Comparison of ENCODE assay signal across 21 cellular contexts in genomic region chr3:172086071-172086470, GRCh38. TPM values are rescaled to one million over a fixed set of nuclear protein-coding genes. Genes with fewer than 3 reads are reported as not detected.
DNase-seq lines count a peak whose midpoint lies in the region; ATAC-seq, FAIRE-seq and TF ChIP-seq lines count a peak whose summit lies in the region.
"Had no signal": no experiment of that assay in that cellular context is flagged by ENCODE, and none has a peak within 500 bp of the region (broad histone marks: within the 10 kb centered on the region; RNA-seq: fewer than 3 reads in every experiment).

No MANE protein-coding gene starts in this region.

- no peak overlapping the region for H3K4ac ChIP-seq in mesendoderm (ENCODE audit: low read depth, low read length)

- no peaks in the 10 kb centered on the region for H3K27me3 Mint-ChIP-seq in natural killer cell treated with Interleukin-12 subunit alpha and Interleukin-12 subunit beta and Interleukin-15 and Interleukin-18, amount 100 ng/mL, for 72 hours
- H3K27me3 Mint-ChIP-seq in natural killer cell (ENCODE audit: low read depth in 2 of 2) (no peaks in the 10 kb centered on the region), astrocyte (ENCODE audit: low read depth, unreplicated experiment) (no peaks in the 10 kb centered on the region)
- H3K27me3 Mint-ChIP-seq: CD8-positive, alpha-beta memory T cell had no signal

- H4K8ac ChIP-seq in mesendoderm (ENCODE audit: low read depth, low read length) = peak overlapping the region; percentile 14

- H3K27ac ChIP-seq in astrocyte (ENCODE audit: low read depth, low read length) (peak overlapping the region; percentile 64), mesendoderm (ENCODE audit: low read depth, low read length) (no peak overlapping the region)
- H3K27ac ChIP-seq: BLaER1 treated with 17β-estradiol and CSF1 and Interleukin-3, amounts not matched to agents 10 nM and 100 nM had no signal

- no peak for DNase-seq in natural killer cell treated with Interleukin-12 subunit alpha and Interleukin-12 subunit beta and Interleukin-15 and Interleukin-18, amount 100 ng/mL, for 72 hours (ENCODE audit: low spot score)
- no peak for DNase-seq in natural killer cell
- DNase-seq in astrocyte (ENCODE audit: low read depth) = no peak
- DNase-seq in mesendoderm = no peak
- no peak for DNase-seq in stimulated activated effector memory CD8-positive, alpha-beta T cell treated with anti-CD3 and anti-CD28 coated beads, Interleukin-12 subunit alpha, Interleukin-12 subunit beta, amount 100 ng/mL, for 72 hours (ENCODE audit: low spot score in 2 of 2)
- DNase-seq in NCI-H1092 (lab: John Stamatoyannopoulos, UW) = no peak
- no peak for DNase-seq in NCI-H510A treated with DMSO at 0.1 percent for 48 hours (lab: John Stamatoyannopoulos, UW)
- DNase-seq: CD8-positive, alpha-beta memory T cell; NCI-H1105; NCI-H2081; NCI-H2171 treated with DMSO at 0.1 percent for 48 hours; NCI-H446 treated with DMSO at 0.1 percent for 48 hours; OCI-M1; SHP77 treated with DMSO at 0.1 percent for 48 hours had no signal

- H3K79me2 ChIP-seq in astrocyte (ENCODE audit: insufficient read depth, low read length) = peaks cover 100% of the 10 kb centered on the region
- peaks cover 54% of the 10 kb centered on the region for H3K79me2 ChIP-seq in mesendoderm (ENCODE audit: control insufficient read depth, insufficient read depth, low read length)

- no peak overlapping the region for H2AK5ac ChIP-seq in mesendoderm (ENCODE audit: low read length)

- no peak overlapping the region for H3K4me2 ChIP-seq in astrocyte (ENCODE audit: low read length)
- no peak overlapping the region for H3K4me2 ChIP-seq in mesendoderm (ENCODE audit: low read length)

- H3K9me3 ChIP-seq in astrocyte (ENCODE audit: insufficient read depth, low read depth, low read length) = no peaks in the 10 kb centered on the region
- H3K9me3 ChIP-seq: BLaER1 treated with 17β-estradiol and CSF1 and Interleukin-3, amounts not matched to agents 10 nM and 100 nM had no signal

- H3K27me3 ChIP-seq in astrocyte (ENCODE audit: insufficient read depth, low read length) = no peaks in the 10 kb centered on the region
- H3K27me3 ChIP-seq in mesendoderm (ENCODE audit: insufficient read depth, low read length, poor library complexity) = no peaks in the 10 kb centered on the region
- H3K27me3 ChIP-seq: BLaER1 treated with 17β-estradiol and CSF1 and Interleukin-3, amounts not matched to agents 10 nM and 100 nM had no signal

- H3K9ac ChIP-seq in astrocyte (ENCODE audit: low read length) (no peak overlapping the region), mesendoderm (ENCODE audit: low read length) (no peak overlapping the region)
- H3K9ac ChIP-seq: BLaER1 treated with 17β-estradiol and CSF1 and Interleukin-3, amounts not matched to agents 10 nM and 100 nM had no signal

- H3K18ac ChIP-seq in mesendoderm (ENCODE audit: low read length) = no peak overlapping the region

- H4K20me1 ChIP-seq in astrocyte (ENCODE audit: insufficient read depth, low read length) = peaks cover 91% of the 10 kb centered on the region

- H3K4me1 Mint-ChIP-seq in natural killer cell treated with Interleukin-12 subunit alpha and Interleukin-12 subunit beta and Interleukin-15 and Interleukin-18, amount 100 ng/mL, for 72 hours (ENCODE audit: low read depth in 2 of 2) = peaks cover 41 to 49% of the 10 kb centered on the region in 2 donors
- H3K4me1 Mint-ChIP-seq in natural killer cell = peaks cover 67 to 70% of the 10 kb centered on the region in 2 donors
- H3K4me1 Mint-ChIP-seq in astrocyte (ENCODE audit: low read depth, unreplicated experiment) = peaks cover 74% of the 10 kb centered on the region
- peaks cover 34% of the 10 kb centered on the region for H3K4me1 Mint-ChIP-seq in stimulated activated effector memory CD8-positive, alpha-beta T cell treated with anti-CD3 and anti-CD28 coated beads, Interleukin-12 subunit alpha, Interleukin-12 subunit beta, amount 100 ng/mL, for 72 hours

- no peaks in the 10 kb centered on the region for H3K9me3 Mint-ChIP-seq in natural killer cell treated with Interleukin-12 subunit alpha and Interleukin-12 subunit beta and Interleukin-15 and Interleukin-18, amount 100 ng/mL, for 72 hours
- H3K9me3 Mint-ChIP-seq in natural killer cell (no peaks in the 10 kb centered on the region), astrocyte (ENCODE audit: unreplicated experiment) (no peaks in the 10 kb centered on the region)
- no peaks in the 10 kb centered on the region for H3K9me3 Mint-ChIP-seq in stimulated activated effector memory CD8-positive, alpha-beta T cell treated with anti-CD3 and anti-CD28 coated beads, Interleukin-12 subunit alpha, Interleukin-12 subunit beta, amount 100 ng/mL, for 72 hours
- H3K9me3 Mint-ChIP-seq: CD8-positive, alpha-beta memory T cell had no signal

- no peak overlapping the region for H2AFZ ChIP-seq in astrocyte (ENCODE audit: low read depth, low read length)

- H2BK5ac ChIP-seq in mesendoderm (ENCODE audit: low read length) = no peak overlapping the region

- intact Hi-C loops in natural killer cell (cut with micrococcal nuclease) = no loop called here

- no CpG with 5 or more reads among the region's 1 CpG for WGBS in mesendoderm (ENCODE audit: extremely low coverage, insufficient coverage, low lambda C conversion rate)

- H3K27ac Mint-ChIP-seq in natural killer cell treated with Interleukin-12 subunit alpha and Interleukin-12 subunit beta and Interleukin-15 and Interleukin-18, amount 100 ng/mL, for 72 hours = peak overlapping the region; percentile 79 to 87
- peak overlapping the region in 1 of 2 donors; percentile 57 for H3K27ac Mint-ChIP-seq in natural killer cell
- H3K27ac Mint-ChIP-seq in astrocyte (ENCODE audit: unreplicated experiment) = peak overlapping the region; percentile 95
- H3K27ac Mint-ChIP-seq in stimulated activated effector memory CD8-positive, alpha-beta T cell treated with anti-CD3 and anti-CD28 coated beads, Interleukin-12 subunit alpha, Interleukin-12 subunit beta, amount 100 ng/mL, for 72 hours = peak overlapping the region; percentile 40

- no peak overlapping the region for H3K23ac ChIP-seq in mesendoderm (ENCODE audit: low read length)

- H3K79me1 ChIP-seq in mesendoderm (ENCODE audit: low read length) = peaks cover 19% of the 10 kb centered on the region

- no peak overlapping the region for H3K56ac ChIP-seq in mesendoderm (ENCODE audit: low read length)

- H3K36me3 ChIP-seq in astrocyte (ENCODE audit: insufficient read depth, low read length) = peaks cover 7% of the 10 kb centered on the region
- H3K36me3 ChIP-seq in mesendoderm (ENCODE audit: control insufficient read depth, insufficient read depth, low read length) = no peaks in the 10 kb centered on the region

- no peak overlapping the region for H4K5ac ChIP-seq in mesendoderm (ENCODE audit: low read length)

- H3K4me3 ChIP-seq in astrocyte (ENCODE audit: insufficient read depth, low read depth, low read length) (no peak overlapping the region), mesendoderm (ENCODE audit: low read length) (no peak overlapping the region)
- H3K4me3 ChIP-seq: BLaER1 treated with 17β-estradiol and CSF1 and Interleukin-3, amounts not matched to agents 10 nM and 100 nM had no signal

- H3K36me3 Mint-ChIP-seq in natural killer cell treated with Interleukin-12 subunit alpha and Interleukin-12 subunit beta and Interleukin-15 and Interleukin-18, amount 100 ng/mL, for 72 hours = peaks cover 7% of the 10 kb centered on the region
- H3K36me3 Mint-ChIP-seq in natural killer cell = no peaks in the 10 kb centered on the region
- H3K36me3 Mint-ChIP-seq in astrocyte (ENCODE audit: low read depth, unreplicated experiment) = peaks cover 17% of the 10 kb centered on the region
- H3K36me3 Mint-ChIP-seq in stimulated activated effector memory CD8-positive, alpha-beta T cell treated with anti-CD3 and anti-CD28 coated beads, Interleukin-12 subunit alpha, Interleukin-12 subunit beta, amount 100 ng/mL, for 72 hours = no peaks in the 10 kb centered on the region

- no peak overlapping the region for H3K4me3 Mint-ChIP-seq in natural killer cell treated with Interleukin-12 subunit alpha and Interleukin-12 subunit beta and Interleukin-15 and Interleukin-18, amount 100 ng/mL, for 72 hours
- H3K4me3 Mint-ChIP-seq in natural killer cell (no peak overlapping the region), astrocyte (ENCODE audit: unreplicated experiment) (peak overlapping the region; percentile 22)
- H3K4me3 Mint-ChIP-seq in stimulated activated effector memory CD8-positive, alpha-beta T cell treated with anti-CD3 and anti-CD28 coated beads, Interleukin-12 subunit alpha, Interleukin-12 subunit beta, amount 100 ng/mL, for 72 hours = no peak overlapping the region

- H3K4me1 ChIP-seq in astrocyte (ENCODE audit: insufficient read depth, low read length) (peaks cover 55% of the 10 kb centered on the region), mesendoderm (ENCODE audit: control insufficient read depth, low read depth, low read length) (peaks cover 12% of the 10 kb centered on the region)

- TF ChIP-seq CTCF in natural killer cell (IDR thresholded peaks at IDR 0.05) (no peak), astrocyte (IDR thresholded peaks at IDR 0.05; ENCODE audit: insufficient read depth, low read depth, low read length) (no peak)

- no peak overlapping the region for H2BK120ac ChIP-seq in mesendoderm (ENCODE audit: low read depth, low read length)

- H2BK15ac ChIP-seq in mesendoderm (replicated peaks; ENCODE audit: low read depth) = no peak overlapping the region

- no peak for ATAC-seq in natural killer cell treated with Interleukin-12 subunit alpha and Interleukin-12 subunit beta and Interleukin-15 and Interleukin-18, amount 100 ng/mL, for 72 hours
- no peak for ATAC-seq in natural killer cell
- no peak for ATAC-seq in stimulated activated effector memory CD8-positive, alpha-beta T cell treated with anti-CD3 and anti-CD28 coated beads, Interleukin-12 subunit alpha, Interleukin-12 subunit beta, amount 100 ng/mL, for 72 hours
- ATAC-seq in GM19023 (IDR thresholded peaks at IDR 0.05; ENCODE audit: unreplicated experiment) = no peak
- ATAC-seq: SK-N-SH treated with all-trans-retinoic acid at 6 μM for 48 hours had no signal

- no peak for FAIRE-seq in astrocyte (lab: Jason Lieb, UNC)
- FAIRE-seq: A204.1, D721Med, GM12892, GM18507 had no signal

RNA-seq across cellular contexts. Expression of gene FNDC3B, which starts 46.7 kb away (rescaled TPM):
- total RNA-seq in natural killer cell treated with Interleukin-12 subunit alpha and Interleukin-12 subunit beta and Interleukin-15 and Interleukin-18, amount 100 ng/mL, for 72 hours = 100 to 1,000 TPM; 149 to 217 TPM
- total RNA-seq in natural killer cell (100 to 1,000 TPM; 154 to 214 (median 206) TPM), astrocyte (327 and 332 TPM in 2 replicates)
- 38.9 TPM for polyA plus RNA-seq in mesendoderm (2013, experiment 1 of 2)
- polyA plus RNA-seq in mesendoderm (2013, experiment 2 of 2) = 38.3 TPM
